ENCODE assay signal across 22 cellular contexts in the genomic region with DNA sequence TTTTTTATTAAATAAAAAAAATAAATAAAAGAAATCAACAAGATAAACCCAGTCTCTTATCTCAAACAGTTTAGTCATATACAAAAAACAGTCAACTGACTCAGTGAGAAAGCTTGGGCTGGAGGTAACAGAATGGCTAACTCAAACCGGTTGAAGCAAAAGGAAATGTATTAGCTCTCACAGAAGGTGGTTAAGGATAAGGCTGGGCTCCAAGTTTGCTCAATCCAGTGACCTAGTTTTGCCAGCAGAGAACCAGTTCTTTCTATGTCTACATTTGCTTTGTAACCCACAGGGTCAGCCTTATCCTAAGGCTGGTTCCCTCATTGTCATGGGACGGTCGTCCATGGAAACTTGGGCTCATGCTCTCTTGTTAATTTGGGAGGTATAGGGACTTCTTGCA.
"Had no signal": no experiment of that assay in that cellular context is flagged by ENCODE, and none has a peak within 500 bp of the region (broad histone marks: within the 10 kb centered on the region; RNA-seq: fewer than 3 reads in every experiment).

No MANE protein-coding gene starts in this region.

- H3K36me3 ChIP-seq: breast epithelium, SJCRH30 had no signal

- H3K4me1 ChIP-seq: breast epithelium had no signal

- H3K4me3 ChIP-seq: breast epithelium, SJCRH30 had no signal

- H3K27me3 ChIP-seq: breast epithelium, SJCRH30 had no signal

- H3K9me3 ChIP-seq: breast epithelium, SJCRH30, SK-N-SH had no signal

- DNase-seq: activated B cell treated with CpG ODN at 0.5 μM for 24 hours; activated CD4-positive, alpha-beta memory T cell treated with anti-CD3 and anti-CD28 coated beads for 36 hours; activated CD4-positive, alpha-beta T cell treated with anti-CD3 and anti-CD28 coated beads for 1 hour; activated CD4-positive, alpha-beta T cell treated with anti-CD3 and anti-CD28 coated beads, Interleukin-2, amount 10 ng/mL, durations not matched to agents 24 days and 14 days; activated CD8-positive, alpha-beta memory T cell treated with anti-CD3 and anti-CD28 coated beads for 24 hours; activated gamma-delta T cell; activated naive CD4-positive, alpha-beta T cell treated with anti-CD3 and anti-CD28 coated beads for 36 hours; activated T-cell treated with anti-CD3 and anti-CD28 coated beads, Interleukin-2, amount 50 U/mL, for 4 hours; amygdala; NCI-H1092; NCI-H1417; NCI-H2029; NCI-H2107; NCI-H2171 treated with DMSO at 0.1 percent for 48 hours; NCI-H345; NCI-H510A; NCI-H526 treated with DMSO at 0.1 percent for 48 hours; NCI-H82; SJCRH30; SK-N-SH had no signal

- H3K27ac ChIP-seq: breast epithelium, KMS-11, SJCRH30 had no signal
